Comparison of ENCODE assay signal across 9 cellular contexts in the genomic region with DNA sequence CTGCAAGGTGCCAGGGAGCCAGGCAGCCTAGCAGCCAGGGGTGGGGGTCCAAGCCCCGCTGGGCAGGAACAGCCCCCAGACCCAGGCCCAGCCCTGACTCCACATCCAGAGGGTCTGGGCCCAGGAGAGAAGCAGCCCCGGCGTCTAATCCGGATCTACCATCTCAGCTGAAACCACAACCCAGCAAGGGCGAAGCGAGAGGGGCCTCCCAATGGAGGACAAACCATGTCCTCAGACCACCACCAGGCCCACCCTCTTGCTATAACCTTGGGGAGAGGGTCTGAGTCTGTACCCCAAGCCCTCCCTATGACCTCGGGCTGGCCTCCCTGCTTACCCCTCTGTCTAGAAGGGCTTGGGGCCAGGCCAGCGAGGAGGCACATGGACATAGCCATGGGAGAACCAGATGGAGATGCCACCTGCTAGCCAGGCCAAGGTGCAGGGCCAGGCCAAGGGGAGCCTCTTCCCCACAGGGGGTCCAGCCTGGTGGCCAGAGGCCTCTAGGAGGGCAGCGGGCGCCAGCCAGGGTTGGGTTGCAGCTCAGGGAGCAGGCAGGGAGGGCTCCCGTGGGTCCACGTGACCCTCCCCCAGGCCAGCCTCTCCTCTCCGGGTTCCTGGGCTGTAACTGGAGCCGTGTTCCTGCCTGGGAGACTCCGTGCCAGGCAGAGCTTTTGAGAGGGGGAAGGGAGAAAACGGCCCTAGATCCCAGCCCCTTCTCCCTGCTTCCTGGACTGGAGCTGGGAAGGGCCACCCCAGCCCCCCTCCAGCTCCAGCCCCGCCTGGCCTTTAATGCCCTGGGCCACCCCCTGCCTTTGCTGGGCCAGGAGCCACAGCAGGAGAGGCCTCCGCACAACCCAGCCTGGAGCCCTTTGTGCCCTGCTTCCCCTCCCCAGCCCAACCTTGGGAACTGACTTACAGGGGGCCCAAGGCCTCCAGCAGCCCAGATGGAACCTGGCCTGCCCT. TPM values are rescaled to one million over a fixed set of nuclear protein-coding genes. Genes with fewer than 3 reads are reported as not detected.
A peak's percentile ranks its signal among the peaks of the same experiment; 100 is the strongest.
DNase-seq lines count a peak whose midpoint lies in the region; ATAC-seq and TF ChIP-seq lines count a peak whose summit lies in the region.
"Had no signal": no experiment of that assay in that cellular context is flagged by ENCODE, and none has a peak within 500 bp of the region (broad histone marks: within the 10 kb centered on the region; RNA-seq: fewer than 3 reads in every experiment).

No MANE protein-coding gene starts in this region.

- H3K27me3 Mint-ChIP-seq in stimulated activated naive B cell treated with anti-CD40 and anti-IgM and Interleukin-4, amounts not matched to agents 10 μg/mL and 1 μg/mL and 100 μg/mL, for 72 hours: peaks cover 48 to 58% of the 10 kb centered on the region in 2 donors

- DNase-seq in D341Med (ENCODE audit: low spot score): peak; percentile 36
- peak; percentile 71 for DNase-seq in NCI-H2029 (lab: John Stamatoyannopoulos, UW)
- no peak for DNase-seq in epithelial cell of prostate (ENCODE audit: low read depth, low spot score)
- DNase-seq in omental fat pad (ENCODE audit: low spot score): no peak
- no peak for DNase-seq in globus pallidus (ENCODE audit: low spot score)
- no peak for DNase-seq in NCI-H748 treated with DMSO at 0.1 percent for 48 hours (lab: John Stamatoyannopoulos, UW)
- no peak for DNase-seq in stimulated activated naive B cell treated with anti-CD40 and anti-IgM and Interleukin-4, amounts not matched to agents 10 μg/mL and 1 μg/mL and 100 μg/mL, for 72 hours
- no peak for DNase-seq in stimulated activated CD4-positive, alpha-beta T cell treated with anti-CD3 and anti-CD28 coated beads, Interleukin-2, amount 100 ng/mL, for 24 hours
- DNase-seq: DND-41 had no signal

- H3K4me3 Mint-ChIP-seq in stimulated activated naive B cell treated with anti-CD40 and anti-IgM and Interleukin-4, amounts not matched to agents 10 μg/mL and 1 μg/mL and 100 μg/mL, for 72 hours: no peak overlapping the region

- H3K4me1 Mint-ChIP-seq in stimulated activated naive B cell treated with anti-CD40 and anti-IgM and Interleukin-4, amounts not matched to agents 10 μg/mL and 1 μg/mL and 100 μg/mL, for 72 hours: peaks cover 10 to 14% of the 10 kb centered on the region in 2 donors

- H3K36me3 Mint-ChIP-seq in stimulated activated naive B cell treated with anti-CD40 and anti-IgM and Interleukin-4, amounts not matched to agents 10 μg/mL and 1 μg/mL and 100 μg/mL, for 72 hours: no peaks in the 10 kb centered on the region

- H3K9me3 Mint-ChIP-seq in stimulated activated naive B cell treated with anti-CD40 and anti-IgM and Interleukin-4, amounts not matched to agents 10 μg/mL and 1 μg/mL and 100 μg/mL, for 72 hours: no peaks in the 10 kb centered on the region

- peak overlapping the region; percentile 56 for H3K27ac ChIP-seq in epithelial cell of prostate

- H3K27ac Mint-ChIP-seq in stimulated activated naive B cell treated with anti-CD40 and anti-IgM and Interleukin-4, amounts not matched to agents 10 μg/mL and 1 μg/mL and 100 μg/mL, for 72 hours: no peak overlapping the region

- no peak for TF ChIP-seq CTCF in omental fat pad (IDR thresholded peaks at IDR 0.05)

- peak; percentile 15 for ATAC-seq in omental fat pad (ENCODE audit: low FRiP score)
- no peak for ATAC-seq in stimulated activated naive B cell treated with anti-CD40 and anti-IgM and Interleukin-4, amounts not matched to agents 10 μg/mL and 1 μg/mL and 100 μg/mL, for 72 hours (replicated peaks)

RNA-seq across cellular contexts. Expression of a gene that starts 2.5 kb away (rescaled TPM):
- total RNA-seq in omental fat pad: 10 to 100 TPM in 2 of 4 donors, 1 to 10 TPM in 2; 1.3 to 16.5 (median 5.8) TPM

Comparison
In these comparisons a context has a peak if more than half of its experiments do, and no peak if none do; other contexts are left out.
1. DNase-seq: peak in D341Med (single experiment) and NCI-H2029 (single experiment); none in epithelial cell of prostate (single experiment), omental fat pad (single experiment), globus pallidus (single experiment), NCI-H748 treated with DMSO at 0.1 percent for 48 hours (single experiment), stimulated activated naive B cell treated with anti-CD40 and anti-IgM and Interleukin-4, amounts not matched to agents 10 μg/mL and 1 μg/mL and 100 μg/mL, for 72 hours (single experiment) and stimulated activated CD4-positive, alpha-beta T cell treated with anti-CD3 and anti-CD28 coated beads, Interleukin-2, amount 100 ng/mL, for 24 hours (0 of 2).